17 cellular contexts compared by ENCODE assay signal in genomic region chr10:109875151-109875568, GRCh38. TPM values are rescaled to one million over a fixed set of nuclear protein-coding genes. Genes with fewer than 3 reads are reported as not detected.
DNase-seq lines count a peak whose midpoint lies in the region; ATAC-seq and TF ChIP-seq lines count a peak whose summit lies in the region.
"Had no signal": no experiment of that assay in that cellular context is flagged by ENCODE, and none has a peak within 500 bp of the region (broad histone marks: within the 10 kb centered on the region; RNA-seq: fewer than 3 reads in every experiment).

No MANE protein-coding gene starts in this region.

- H3K4me3 Mint-ChIP-seq in HFFc6 = no peak overlapping the region
- H3K4me3 Mint-ChIP-seq: CD8-positive, alpha-beta T cell had no signal

- H3K27ac Mint-ChIP-seq in HFFc6 = no peak overlapping the region
- H3K27ac Mint-ChIP-seq: CD8-positive, alpha-beta T cell had no signal

- TF ChIP-seq EP300 in sigmoid colon (IDR thresholded peaks at IDR 0.05) = no peak

- TF ChIP-seq CTCF in dorsolateral prefrontal cortex (IDR thresholded peaks at IDR 0.05 in 54 of 56, conservative IDR thresholded peaks at IDR 0.05 in 2 of 56; ENCODE audit: low read depth in 1 of 56, partially characterized antibody in 56 of 56) = no peak
- TF ChIP-seq CTCF in left lung (IDR thresholded peaks at IDR 0.05) = no peak
- TF ChIP-seq CTCF in sigmoid colon (IDR thresholded peaks at IDR 0.05) = no peak
- TF ChIP-seq CTCF in HFFc6 (IDR thresholded peaks at IDR 0.05) = no peak

- H3K36me3 ChIP-seq in left lung (peaks cover 0 to 99% of the 10 kb centered on the region in 2 donors), sigmoid colon (peaks cover 0 to 55% (median 18%) of the 10 kb centered on the region in 4 donors), aorta (ENCODE audit: control insufficient read depth in 1 of 2, insufficient read depth in 2 of 2, low read length in 1 of 2) (peaks cover 6 to 12% of the 10 kb centered on the region in 2 donors)

- intact Hi-C loops in dorsolateral prefrontal cortex (cut with DNase I) = no loop called here
- intact Hi-C loops in Right ventricle myocardium superior (cut with DNase I) = no loop called here
- intact Hi-C loops in left lung (cut with DNase I) = no loop called here
- intact Hi-C loops in sigmoid colon (cut with DNase I) = no loop called here
- intact Hi-C loops in aorta (cut with DNase I) = no loop called here

- no peaks in the 10 kb centered on the region for H3K9me3 ChIP-seq in left lung
- no peaks in the 10 kb centered on the region for H3K9me3 ChIP-seq in sigmoid colon
- H3K9me3 ChIP-seq in aorta (ENCODE audit: control insufficient read depth, low read length) = no peaks in the 10 kb centered on the region

- H3K27me3 Mint-ChIP-seq in HFFc6 (ENCODE audit: insufficient read depth) = no peaks in the 10 kb centered on the region

- H3K4me3 ChIP-seq in dorsolateral prefrontal cortex (no peak overlapping the region), left lung (no peak overlapping the region), sigmoid colon (no peak overlapping the region), aorta (ENCODE audit: low read length in 2 of 2) (no peak overlapping the region)
- H3K4me3 ChIP-seq: GM23248 had no signal

- ATAC-seq in Right ventricle myocardium superior (ENCODE audit: poor library complexity) = peak; percentile 81
- peak; percentile 68 for ATAC-seq in left lung
- ATAC-seq in HG02642 (IDR thresholded peaks at IDR 0.05; ENCODE audit: poor library complexity, unreplicated experiment) = no peak
- ATAC-seq in aorta (ENCODE audit: low FRiP score) = no peak
- ATAC-seq: CD8-positive, alpha-beta T cell; HCT116 had no signal

- H3K27ac ChIP-seq in dorsolateral prefrontal cortex (peak overlapping the region in 37 of 59 donors; percentile 6 to 84 (median 58)), left lung (peak overlapping the region in 1 of 2 donors; percentile 11), sigmoid colon (peak overlapping the region; percentile 51 to 66 (median 59)), aorta (ENCODE audit: low read depth in 1 of 2, low read length in 2 of 2) (no peak overlapping the region)
- H3K27ac ChIP-seq: GM23248, KMS-11 had no signal

- H3K4me1 Mint-ChIP-seq in HFFc6 (ENCODE audit: low read depth) = no peaks in the 10 kb centered on the region

- H3K36me3 Mint-ChIP-seq in HFFc6 (ENCODE audit: low read depth) = peaks cover 24% of the 10 kb centered on the region; the same call in 1 of the 2 replicates

- 78 to 88% methylated on average over 7 of the region's 7 CpGs for WGBS in sigmoid colon, 2 donors
- 89 to 91% methylated on average over 7 of the region's 7 CpGs for WGBS in aorta, 2 donors

- no peaks in the 10 kb centered on the region for H3K4me1 ChIP-seq in left lung
- peaks cover 0 to 30% (median 23%) of the 10 kb centered on the region in 4 donors for H3K4me1 ChIP-seq in sigmoid colon
- no peaks in the 10 kb centered on the region for H3K4me1 ChIP-seq in aorta (ENCODE audit: control insufficient read depth in 1 of 2, insufficient read depth in 2 of 2, low read length in 2 of 2)

- no peaks in the 10 kb centered on the region for H3K27me3 ChIP-seq in dorsolateral prefrontal cortex
- H3K27me3 ChIP-seq in left lung = no peaks in the 10 kb centered on the region
- no peaks in the 10 kb centered on the region for H3K27me3 ChIP-seq in sigmoid colon
- H3K27me3 ChIP-seq in aorta (ENCODE audit: control insufficient read depth in 1 of 2, insufficient read depth in 2 of 2, low read length in 1 of 2) = no peaks in the 10 kb centered on the region

- H3K9me3 Mint-ChIP-seq in HFFc6 = no peaks in the 10 kb centered on the region
- H3K9me3 Mint-ChIP-seq: CD8-positive, alpha-beta T cell had no signal

- DNase-seq in dorsolateral prefrontal cortex (no peak), Right ventricle myocardium superior (no peak), left lung (no peak), sigmoid colon (peak; percentile 73), HFFc6 (no peak), aorta (no peak), hepatic stellate cell (ENCODE audit: low spot score) (no peak)
- DNase-seq: CD8-positive, alpha-beta T cell; DND-41; GDM1; GM23248; NCI-H1092; NCI-H1694; NCI-H82 had no signal

- no peak for TF ChIP-seq POLR2A in sigmoid colon (IDR thresholded peaks at IDR 0.05)

RNA-seq across cellular contexts. Expression of gene XPNPEP1, which starts 48.2 kb away (rescaled TPM):
- 10 to 100 TPM; 42.7 to 96.7 (median 63.5) TPM for total RNA-seq in dorsolateral prefrontal cortex
- 36.0 TPM for total RNA-seq in Right ventricle myocardium superior
- total RNA-seq in left lung = 10 to 100 TPM; 49.0 to 50.7 TPM
- total RNA-seq in sigmoid colon = 10 to 100 TPM; 53.5 to 59.1 (median 56.5) TPM
- 10 to 100 TPM; 37.5 to 55.6 (median 42.6) TPM for polyA plus RNA-seq in sigmoid colon
- total RNA-seq in HFFc6 (2021; fragmentation: NEBNext Ultra II Directional; extraction: Animal tissue kit (Norgen Biotek cat#: 25700)) = 10 to 100 TPM; 54.1 to 62.7 (median 58.9) TPM
- total RNA-seq in aorta = 10 to 100 TPM; 47.5 to 68.9 TPM
- polyA plus RNA-seq in aorta = 10 to 100 TPM; 28.4 to 38.9 TPM

Comparison
In these comparisons a context has a peak if more than half of its experiments do, and no peak if none do; other contexts are left out.
1. H3K27ac ChIP-seq: peak in dorsolateral prefrontal cortex (37 of 59) and sigmoid colon (4 of 4); none in aorta (0 of 2).
2. ATAC-seq: peak in Right ventricle myocardium superior (single experiment) and left lung (single experiment); none in HG02642 (single experiment) and aorta (single experiment).